18 cellular contexts compared by ENCODE assay signal in the genomic region with DNA sequence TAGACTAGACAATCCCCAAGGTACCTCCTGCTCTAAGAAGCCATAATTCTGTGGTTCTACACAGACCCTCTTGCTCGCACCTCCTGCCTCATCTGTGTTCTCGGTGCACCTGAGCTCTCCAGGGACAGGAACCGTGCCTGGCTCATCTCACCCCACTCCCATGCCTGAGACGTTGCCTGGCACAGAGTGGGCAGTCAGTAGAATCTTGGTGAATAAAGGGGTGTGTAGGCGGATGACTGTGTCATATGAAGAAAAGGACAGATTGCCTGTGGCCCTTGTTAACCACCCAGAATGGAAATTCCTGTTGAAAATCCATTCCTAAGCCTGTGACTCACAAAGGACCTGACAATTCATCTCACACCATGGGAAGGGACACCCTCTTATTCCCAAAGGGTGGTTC.
DNase-seq lines count a peak whose midpoint lies in the region; ATAC-seq and TF ChIP-seq lines count a peak whose summit lies in the region.
"Had no signal": no experiment of that assay in that cellular context is flagged by ENCODE, and none has a peak within 500 bp of the region (broad histone marks: within the 10 kb centered on the region; RNA-seq: fewer than 3 reads in every experiment).

No MANE protein-coding gene starts in this region.

- H3K27ac Mint-ChIP-seq in MCF 10A (ENCODE audit: low read depth, unreplicated experiment): no peak overlapping the region
- H3K27ac Mint-ChIP-seq in activated T-helper 17 cell treated with anti-CD3 and anti-CD28 coated beads, Interleukin-2, amount 50 U/mL, for 72 hours: no peak overlapping the region
- H3K27ac Mint-ChIP-seq: B cell; CD4-positive, alpha-beta T cell had no signal

- CTCF ChIA-PET in MCF 10A (lab: Yijun Ruan, JAX): no interaction called here

- no peaks in the 10 kb centered on the region for H3K36me3 Mint-ChIP-seq in MCF 10A (ENCODE audit: insufficient read depth, unreplicated experiment)
- no peaks in the 10 kb centered on the region for H3K36me3 Mint-ChIP-seq in activated T-helper 17 cell treated with anti-CD3 and anti-CD28 coated beads, Interleukin-2, amount 50 U/mL, for 72 hours (ENCODE audit: low read depth)

- TF ChIP-seq CTCF in MCF 10A (IDR thresholded peaks at IDR 0.05; ENCODE audit: unreplicated experiment): no peak
- no peak for TF ChIP-seq CTCF in breast epithelium (IDR thresholded peaks at IDR 0.05)
- no peak for TF ChIP-seq CTCF in psoas muscle (IDR thresholded peaks at IDR 0.05)

- no peak overlapping the region for H3K4me3 Mint-ChIP-seq in MCF 10A (ENCODE audit: unreplicated experiment)
- H3K4me3 Mint-ChIP-seq in activated T-helper 17 cell treated with anti-CD3 and anti-CD28 coated beads, Interleukin-2, amount 50 U/mL, for 72 hours: no peak overlapping the region
- H3K4me3 Mint-ChIP-seq: B cell; CD4-positive, alpha-beta T cell had no signal

- TF ChIP-seq POLR2A in breast epithelium (IDR thresholded peaks at IDR 0.05): no peak

- no peaks in the 10 kb centered on the region for H3K27me3 ChIP-seq in breast epithelium
- H3K27me3 ChIP-seq in psoas muscle (ENCODE audit: insufficient read depth in 3 of 3, low read length in 2 of 3): no peaks in the 10 kb centered on the region
- H3K27me3 ChIP-seq: Peyer's patch had no signal

- H3K27ac ChIP-seq in breast epithelium: no peak overlapping the region
- H3K27ac ChIP-seq in temporal lobe (ENCODE audit: low read depth, low read length): peak overlapping the region; percentile 50
- no peak overlapping the region for H3K27ac ChIP-seq in psoas muscle
- H3K27ac ChIP-seq: Peyer's patch had no signal

- peak; percentile 57 for ATAC-seq in activated T-helper 17 cell treated with anti-CD3 and anti-CD28 coated beads, Interleukin-2, amount 50 U/mL, for 72 hours (replicated peaks)
- ATAC-seq in psoas muscle: no peak
- ATAC-seq in HG03159 (IDR thresholded peaks at IDR 0.05; ENCODE audit: unreplicated experiment): no peak

- POLR2A ChIA-PET in MCF 10A (lab: Yijun Ruan, JAX): no interaction called here

- peaks cover 14% of the 10 kb centered on the region for H3K27me3 Mint-ChIP-seq in MCF 10A (ENCODE audit: insufficient read depth, unreplicated experiment)
- H3K27me3 Mint-ChIP-seq in activated T-helper 17 cell treated with anti-CD3 and anti-CD28 coated beads, Interleukin-2, amount 50 U/mL, for 72 hours: no peaks in the 10 kb centered on the region
- H3K27me3 Mint-ChIP-seq: CD4-positive, alpha-beta T cell had no signal

- 89 to 94% (median 92%) methylated on average over 5 of the region's 5 CpGs for WGBS in psoas muscle, 3 donors

- H3K9me3 Mint-ChIP-seq in MCF 10A (ENCODE audit: unreplicated experiment): no peaks in the 10 kb centered on the region
- no peaks in the 10 kb centered on the region for H3K9me3 Mint-ChIP-seq in activated T-helper 17 cell treated with anti-CD3 and anti-CD28 coated beads, Interleukin-2, amount 50 U/mL, for 72 hours
- H3K9me3 Mint-ChIP-seq: CD4-positive, alpha-beta T cell had no signal

- H3K4me1 ChIP-seq in breast epithelium (no peaks in the 10 kb centered on the region), psoas muscle (no peaks in the 10 kb centered on the region)
- H3K4me1 ChIP-seq: Peyer's patch had no signal

- H3K9me3 ChIP-seq in breast epithelium: no peaks in the 10 kb centered on the region
- no peaks in the 10 kb centered on the region for H3K9me3 ChIP-seq in psoas muscle
- H3K9me3 ChIP-seq: Peyer's patch had no signal

- H3K4me3 ChIP-seq in breast epithelium (no peak overlapping the region), psoas muscle (no peak overlapping the region)
- H3K4me3 ChIP-seq: Peyer's patch had no signal

- no TSS peak for BruUV-seq in MCF 10A (replicated peaks; lab: Mats Ljungman, UMichigan)

- H3K36me3 ChIP-seq in breast epithelium (no peaks in the 10 kb centered on the region), psoas muscle (ENCODE audit: insufficient read depth in 1 of 2, low read depth in 1 of 2) (peaks cover 0 to 21% of the 10 kb centered on the region in 2 donors)
- H3K36me3 ChIP-seq: Peyer's patch had no signal

- H3K4me1 Mint-ChIP-seq in MCF 10A (ENCODE audit: insufficient read depth, unreplicated experiment): no peaks in the 10 kb centered on the region
- no peaks in the 10 kb centered on the region for H3K4me1 Mint-ChIP-seq in activated T-helper 17 cell treated with anti-CD3 and anti-CD28 coated beads, Interleukin-2, amount 50 U/mL, for 72 hours
- H3K4me1 Mint-ChIP-seq: B cell had no signal

- peak; percentile 25 for DNase-seq in MCF 10A (ENCODE audit: unreplicated experiment)
- no peak for DNase-seq in breast epithelium (ENCODE audit: low spot score in 2 of 2)
- DNase-seq in kidney tubule cell (ENCODE audit: low spot score): peak; percentile 46
- no peak for DNase-seq in NCI-H345 treated with DMSO at 0.1 percent for 48 hours (lab: John Stamatoyannopoulos, UW; ENCODE audit: unreplicated experiment)
- DNase-seq in psoas muscle: no peak
- DNase-seq: CD4-positive, alpha-beta T cell; DMS79 treated with DMSO at 0.1 percent for 48 hours; GF-D8; KG1; NCI-H1092; NCI-H1694; NCI-H446 treated with DMSO at 0.1 percent for 48 hours; NCI-H748 treated with DMSO at 0.1 percent for 48 hours; Peyer's patch had no signal

- intact Hi-C loops in MCF 10A (cut with micrococcal nuclease): no loop called here
- intact Hi-C loops in breast epithelium (cut with DNase I; ENCODE audit: low total_unique reads): loop anchor here (1.0 kb wide), 1 partner anchor 25 kb away; no protein-coding TSS in a partner anchor
- intact Hi-C loops in psoas muscle (cut with DNase I): no loop called here

Comparison
In these comparisons a context has a peak if more than half of its experiments do, and no peak if none do; other contexts are left out.
1. DNase-seq: peak in MCF 10A (single experiment) and kidney tubule cell (single experiment); none in breast epithelium (0 of 2), NCI-H345 treated with DMSO at 0.1 percent for 48 hours (single experiment) and psoas muscle (0 of 2).